Comparison of ENCODE assay signal across 18 cellular contexts in the genomic region with DNA sequence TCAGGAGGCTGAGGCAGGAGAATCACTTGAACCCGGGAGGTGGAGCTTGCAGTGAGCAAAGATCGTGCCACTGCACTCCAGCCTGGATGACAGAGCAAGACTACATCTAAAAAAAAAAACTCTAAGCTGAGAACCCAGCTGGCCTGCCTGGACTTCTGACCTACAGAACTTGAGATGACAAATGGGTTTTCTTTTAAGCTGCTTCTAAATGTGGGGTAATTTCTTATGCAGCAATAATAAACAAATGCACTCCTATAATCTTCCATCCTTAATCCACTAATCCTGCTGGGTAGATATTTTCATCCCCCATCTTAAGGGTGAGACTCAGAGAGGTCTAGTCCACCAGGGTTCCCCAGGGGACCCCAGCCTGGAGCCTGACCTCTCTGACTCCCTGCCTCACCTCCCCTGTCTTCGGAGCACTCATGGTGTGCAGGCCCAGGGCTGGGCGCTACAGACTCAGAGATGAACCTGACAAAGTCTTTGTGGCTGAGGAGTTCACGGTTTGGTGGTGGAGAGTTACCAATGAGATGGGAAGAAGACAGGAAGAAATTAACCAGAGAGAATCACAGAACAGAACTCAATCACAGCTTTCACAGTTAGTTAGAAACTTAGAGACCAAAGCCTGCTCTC. TPM values are rescaled to one million over a fixed set of nuclear protein-coding genes. Genes with fewer than 3 reads are reported as not detected.
A peak's percentile ranks its signal among the peaks of the same experiment; 100 is the strongest.
DNase-seq lines count a peak whose midpoint lies in the region; ATAC-seq lines count a peak whose summit lies in the region.
"Had no signal": no experiment of that assay in that cellular context is flagged by ENCODE, and none has a peak within 500 bp of the region (broad histone marks: within the 10 kb centered on the region; RNA-seq: fewer than 3 reads in every experiment).

No MANE protein-coding gene starts in this region.

- H3K9me3 ChIP-seq in mucosa of rectum (ENCODE audit: control insufficient read depth in 2 of 2, low read length in 2 of 2), result peaks cover 0 to 3% of the 10 kb centered on the region in 2 donors
- H3K9me3 ChIP-seq: Caco-2 had no signal

- no peak overlapping the region for H3K27ac Mint-ChIP-seq in activated T-cell treated with anti-CD3 and anti-CD28 coated beads, Interleukin-2, amount 50 U/mL, for 24 hours
- H3K27ac Mint-ChIP-seq: CD14-positive monocyte had no signal

- H3K4me1 ChIP-seq in mucosa of rectum (ENCODE audit: control insufficient read depth in 2 of 2, insufficient read depth in 2 of 2, low read length in 2 of 2), result peaks cover 30 to 43% of the 10 kb centered on the region in 2 donors

- no peaks in the 10 kb centered on the region for H3K4me1 Mint-ChIP-seq in activated T-cell treated with anti-CD3 and anti-CD28 coated beads, Interleukin-2, amount 50 U/mL, for 24 hours (ENCODE audit: low read depth)
- H3K4me1 Mint-ChIP-seq in activated T-cell treated with anti-CD3 and anti-CD28 coated beads, Interleukin-2, amount 50 U/mL, for 4 hours (ENCODE audit: low read depth), result no peaks in the 10 kb centered on the region

- no peaks in the 10 kb centered on the region for H3K27me3 ChIP-seq in mucosa of rectum (ENCODE audit: control insufficient read depth in 2 of 2, insufficient read depth in 2 of 2, low read length in 2 of 2)

- DNase-seq in activated T-cell treated with anti-CD3 and anti-CD28 coated beads, Interleukin-2, amount 50 U/mL, for 24 hours, result peak; percentile 6
- DNase-seq in activated T-cell treated with anti-CD3 and anti-CD28 coated beads, Interleukin-2, amount 50 U/mL, for 4 hours, result no peak
- DNase-seq in ecto neural progenitor cell (ENCODE audit: low spot score) (peak; percentile 22), NCI-H524 treated with DMSO at 0.1 percent for 48 hours (lab: John Stamatoyannopoulos, UW) (no peak), NCI-H345 (lab: John Stamatoyannopoulos, UW) (no peak)
- DNase-seq in activated CD4-positive, alpha-beta T cell treated with anti-CD3 and anti-CD28 coated beads for 1 hour, result no peak
- DNase-seq: Caco-2, Karpas-422, NCI-H1417, NCI-H2081, NCI-H526, PC-3 had no signal

- ATAC-seq in activated T-cell treated with anti-CD3 and anti-CD28 coated beads, Interleukin-2, amount 50 U/mL, for 4 hours, result no peak
- ATAC-seq in GM21367 (IDR thresholded peaks at IDR 0.05; ENCODE audit: unreplicated experiment), result no peak
- ATAC-seq: GM12878, PC-3, Right ventricle myocardium inferior had no signal

- H3K4me3 ChIP-seq in mucosa of rectum (ENCODE audit: low read length in 2 of 2), result no peak overlapping the region
- H3K4me3 ChIP-seq: GM12878 had no signal

- no peak overlapping the region for H3K4me3 Mint-ChIP-seq in activated T-cell treated with anti-CD3 and anti-CD28 coated beads, Interleukin-2, amount 50 U/mL, for 24 hours
- H3K4me3 Mint-ChIP-seq in activated T-cell treated with anti-CD3 and anti-CD28 coated beads, Interleukin-2, amount 50 U/mL, for 4 hours, result no peak overlapping the region

- H3K9me3 Mint-ChIP-seq in activated T-cell treated with anti-CD3 and anti-CD28 coated beads, Interleukin-2, amount 50 U/mL, for 24 hours, result no peaks in the 10 kb centered on the region
- no peaks in the 10 kb centered on the region for H3K9me3 Mint-ChIP-seq in activated T-cell treated with anti-CD3 and anti-CD28 coated beads, Interleukin-2, amount 50 U/mL, for 4 hours

- no peaks in the 10 kb centered on the region for H3K27me3 Mint-ChIP-seq in activated T-cell treated with anti-CD3 and anti-CD28 coated beads, Interleukin-2, amount 50 U/mL, for 24 hours
- no peaks in the 10 kb centered on the region for H3K27me3 Mint-ChIP-seq in activated T-cell treated with anti-CD3 and anti-CD28 coated beads, Interleukin-2, amount 50 U/mL, for 4 hours (ENCODE audit: low read depth)

- H3K9ac ChIP-seq in mucosa of rectum (ENCODE audit: low read depth in 1 of 2, low read length in 2 of 2), result no peak overlapping the region

- peak overlapping the region; percentile 17 to 76 for H3K27ac ChIP-seq in mucosa of rectum (ENCODE audit: low read depth in 2 of 2, low read length in 2 of 2)

- no peaks in the 10 kb centered on the region for H3K36me3 ChIP-seq in mucosa of rectum (ENCODE audit: control insufficient read depth in 2 of 2, insufficient read depth in 2 of 2, low read length in 2 of 2)

- H3K36me3 Mint-ChIP-seq in activated T-cell treated with anti-CD3 and anti-CD28 coated beads, Interleukin-2, amount 50 U/mL, for 24 hours (ENCODE audit: low read depth), result no peaks in the 10 kb centered on the region
- H3K36me3 Mint-ChIP-seq in activated T-cell treated with anti-CD3 and anti-CD28 coated beads, Interleukin-2, amount 50 U/mL, for 4 hours (ENCODE audit: insufficient read depth), result no peaks in the 10 kb centered on the region
- H3K36me3 Mint-ChIP-seq: CD14-positive monocyte had no signal

RNA-seq across cellular contexts. Expression of a gene that starts 39.7 kb away (rescaled TPM):
- not detected for total RNA-seq in activated T-cell treated with anti-CD3 and anti-CD28 coated beads, Interleukin-2, amount 50 U/mL, for 4 hours
- total RNA-seq: G401, GM12878 had no signal

Comparison
In these comparisons a context has a peak if more than half of its experiments do, and no peak if none do; other contexts are left out.
1. DNase-seq: peak in activated T-cell treated with anti-CD3 and anti-CD28 coated beads, Interleukin-2, amount 50 U/mL, for 24 hours (single experiment) and ecto neural progenitor cell (single experiment); none in activated T-cell treated with anti-CD3 and anti-CD28 coated beads, Interleukin-2, amount 50 U/mL, for 4 hours (single experiment), NCI-H524 treated with DMSO at 0.1 percent for 48 hours (single experiment), NCI-H345 (single experiment) and activated CD4-positive, alpha-beta T cell treated with anti-CD3 and anti-CD28 coated beads for 1 hour (single experiment).